15 cellular contexts compared by ENCODE assay signal in genomic region chr2:234964631-234965461, GRCh38. TPM values are rescaled to one million over a fixed set of nuclear protein-coding genes. Genes with fewer than 3 reads are reported as not detected.
A peak's percentile ranks its signal among the peaks of the same experiment; 100 is the strongest.
DNase-seq lines count a peak whose midpoint lies in the region; ATAC-seq, FAIRE-seq and TF ChIP-seq lines count a peak whose summit lies in the region.
"Had no signal": no experiment of that assay in that cellular context is flagged by ENCODE, and none has a peak within 500 bp of the region (broad histone marks: within the 10 kb centered on the region; RNA-seq: fewer than 3 reads in every experiment).

No MANE protein-coding gene starts in this region.

- no peak overlapping the region for H3K9ac ChIP-seq in kidney (ENCODE audit: low read length in 2 of 2)

- no peak overlapping the region for H3K4me3 ChIP-seq in kidney (ENCODE audit: low read length in 2 of 2)
- H3K4me3 ChIP-seq: upper lobe of left lung had no signal

- intact Hi-C loops in cardiac septum (cut with DNase I): loop anchor here (5.0 kb wide), 1 partner anchor 82 kb away; no protein-coding TSS in a partner anchor
- intact Hi-C loops in Right ventricle myocardium superior (cut with DNase I): no loop called here
- intact Hi-C loops in kidney (cut with DNase I): no loop called here

- FAIRE-seq in kidney (lab: Jason Lieb, UNC) (no peak), frontal cortex (lab: Jason Lieb, UNC) (no peak)

- H3K36me3 ChIP-seq in kidney (ENCODE audit: control insufficient read depth in 1 of 2, insufficient read depth in 2 of 2, low read length in 2 of 2): peaks cover 0 to 1% of the 10 kb centered on the region in 2 donors
- H3K36me3 ChIP-seq: upper lobe of left lung had no signal

- DNase-seq in cardiac septum (ENCODE audit: low spot score) (peak; percentile 59), Right ventricle myocardium superior (no peak), kidney (peak; percentile 50), NCI-H2171 (lab: John Stamatoyannopoulos, UW) (no peak), DMS79 treated with DMSO at 0.1 percent for 48 hours (lab: John Stamatoyannopoulos, UW) (no peak), frontal cortex (ENCODE audit: low spot score in 2 of 2) (no peak)
- DNase-seq: activated CD4-positive, alpha-beta T cell treated with anti-CD3 and anti-CD28 coated beads for 1 hour; activated CD8-positive, alpha-beta memory T cell treated with anti-CD3 and anti-CD28 coated beads, Interleukin-2, amount 50 U/mL, for 48 hours; activated naive CD8-positive, alpha-beta T cell treated with anti-CD3 and anti-CD28 coated beads for 36 hours; Caco-2; stimulated activated CD4-positive, alpha-beta T cell treated with anti-CD3 and anti-CD28 coated beads, Interleukin-4, amount 100 ng/mL, for 24 hours; upper lobe of left lung had no signal

- peaks cover 4 to 20% of the 10 kb centered on the region in 2 donors for H3K4me1 ChIP-seq in kidney (ENCODE audit: control insufficient read depth in 1 of 2, insufficient read depth in 1 of 2, low read depth in 1 of 2, low read length in 2 of 2)
- H3K4me1 ChIP-seq: Caco-2 had no signal

- H3K27ac ChIP-seq in kidney (ENCODE audit: low read depth in 2 of 2, low read length in 2 of 2): peak overlapping the region in 1 of 2 donors; percentile 6
- H3K27ac ChIP-seq: epithelial cell of prostate, upper lobe of left lung had no signal

- TF ChIP-seq CTCF in kidney (IDR thresholded peaks at IDR 0.05; ENCODE audit: borderline replicate concordance, extremely low read depth, insufficient read depth): no peak

- ATAC-seq in Right ventricle myocardium superior (ENCODE audit: poor library complexity) (no peak), SK-N-SH treated with all-trans-retinoic acid at 6 μM for 48 hours (peak; percentile 13), GM18870 (IDR thresholded peaks at IDR 0.05; ENCODE audit: unreplicated experiment) (no peak)

- no peaks in the 10 kb centered on the region for H3K9me3 ChIP-seq in kidney (ENCODE audit: control insufficient read depth in 1 of 2, low read length in 2 of 2)
- H3K9me3 ChIP-seq: Caco-2, upper lobe of left lung had no signal

TF ChIP-seq in SK-N-SH treated with all-trans-retinoic acid at 6 μM for 48 hours, 23 proteins besides CTCF, POLR2A, EP300 and RAD21:
- TF ChIP-seq CREB5 (CRISPR knock-in tag; IDR thresholded peaks at IDR 0.05; ENCODE audit: low read depth) (no peak), ESRRG (CRISPR knock-in tag; IDR thresholded peaks at IDR 0.05) (no peak), TCF4 (CRISPR knock-in tag; IDR thresholded peaks at IDR 0.05; ENCODE audit: borderline replicate concordance) (peak; percentile 25; the same call in 1 of the 2 replicates), TOX (CRISPR knock-in tag; IDR thresholded peaks at IDR 0.05; ENCODE audit: borderline replicate concordance) (no peak)
TF ChIP-seq in SK-N-SH treated with all-trans-retinoic acid at 6 μM for 48 hours: peak in this region for 1.

RNA-seq across cellular contexts. Expression of gene SH3BP4, which starts 13.0 kb away (rescaled TPM):
- 9.1 TPM for total RNA-seq in cardiac septum
- 9.0 TPM for total RNA-seq in Right ventricle myocardium superior
- total RNA-seq in kidney: 52.9 TPM
- polyA plus RNA-seq in kidney (ENCODE audit: insufficient read depth, low read depth, low replicate concordance): 20.0 TPM
- total RNA-seq in frontal cortex: 6.5 TPM

Comparison
In these comparisons a context has a peak if more than half of its experiments do, and no peak if none do; other contexts are left out.
1. DNase-seq: peak in cardiac septum (single experiment) and kidney (single experiment); none in Right ventricle myocardium superior (single experiment), NCI-H2171 (single experiment), DMS79 treated with DMSO at 0.1 percent for 48 hours (single experiment) and frontal cortex (0 of 2).